ENCODE assay signal across 1 cellular context in the genomic region with DNA sequence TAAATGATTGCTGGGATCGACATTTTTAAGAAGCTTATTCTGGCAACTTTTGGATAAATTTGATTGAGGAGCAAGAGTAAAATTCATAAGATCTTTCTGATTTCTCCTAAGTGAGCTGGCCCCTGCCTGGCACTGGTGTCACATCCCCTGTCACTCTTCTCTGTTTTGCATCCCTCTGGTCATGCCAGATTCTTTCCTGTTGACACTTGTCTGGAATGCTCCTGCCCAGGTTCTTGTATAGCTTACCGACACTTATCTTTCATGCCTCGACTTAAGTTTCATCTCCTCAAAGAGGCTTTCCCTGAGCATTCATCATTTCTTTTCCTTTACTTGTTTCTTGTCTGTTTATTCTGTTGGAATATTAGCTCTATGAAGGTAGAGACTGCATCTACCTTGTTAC.
TF ChIP-seq lines count a peak whose summit lies in the region.

No MANE protein-coding gene starts in this region.

TF ChIP-seq in IMR-90, 13 proteins besides CTCF, POLR2A, EP300 and RAD21 (continued from another document):
- TF ChIP-seq, protein P1, sequence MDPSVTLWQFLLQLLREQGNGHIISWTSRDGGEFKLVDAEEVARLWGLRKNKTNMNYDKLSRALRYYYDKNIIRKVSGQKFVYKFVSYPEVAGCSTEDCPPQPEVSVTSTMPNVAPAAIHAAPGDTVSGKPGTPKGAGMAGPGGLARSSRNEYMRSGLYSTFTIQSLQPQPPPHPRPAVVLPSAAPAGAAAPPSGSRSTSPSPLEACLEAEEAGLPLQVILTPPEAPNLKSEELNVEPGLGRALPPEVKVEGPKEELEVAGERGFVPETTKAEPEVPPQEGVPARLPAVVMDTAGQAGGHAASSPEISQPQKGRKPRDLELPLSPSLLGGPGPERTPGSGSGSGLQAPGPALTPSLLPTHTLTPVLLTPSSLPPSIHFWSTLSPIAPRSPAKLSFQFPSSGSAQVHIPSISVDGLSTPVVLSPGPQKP (IDR thresholded peaks at IDR 0.05; ENCODE audit: borderline replicate concordance, low read depth, low read length): no peak
- no peak for TF ChIP-seq FOS (IDR thresholded peaks at IDR 0.05; ENCODE audit: low read depth, low read length)
- no peak for TF ChIP-seq MAZ (IDR thresholded peaks at IDR 0.05; ENCODE audit: borderline replicate concordance, low read depth, low read length)
TF ChIP-seq in IMR-90: peak in this region for 0.
